Comparison of ENCODE assay signal across 17 cellular contexts in genomic region chr11:1997755-1998154, GRCh38. TPM values are rescaled to one million over a fixed set of nuclear protein-coding genes. Genes with fewer than 3 reads are reported as not detected.
DNase-seq lines count a peak whose midpoint lies in the region; ATAC-seq and TF ChIP-seq lines count a peak whose summit lies in the region.
"Had no signal": no experiment of that assay in that cellular context is flagged by ENCODE, and none has a peak within 500 bp of the region (broad histone marks: within the 10 kb centered on the region; RNA-seq: fewer than 3 reads in every experiment).

TSS of gene H19 (minus strand) at chr11:1997842.

- WGBS in adrenal gland, 4 donors = no CpG with 5 or more reads among the region's 14 CpGs
- no CpG with 5 or more reads among the region's 14 CpGs for WGBS in thyroid gland, 2 donors

- DNase-seq in adrenal gland (no peak), cardiac muscle cell (ENCODE audit: low read depth in 1 of 2, low spot score in 1 of 2) (no peak), myocyte (ENCODE audit: low read depth) (no peak), thyroid gland (no peak), MV-4-11 (lab: John Stamatoyannopoulos, UW) (no peak), NCI-H526 treated with DMSO at 0.1 percent for 48 hours (lab: John Stamatoyannopoulos, UW) (no peak), NCI-H2196 treated with DMSO at 0.1 percent for 48 hours (lab: John Stamatoyannopoulos, UW; ENCODE audit: unreplicated experiment) (no peak)
- DNase-seq: activated CD4-positive, CD25-positive, alpha-beta regulatory T cell treated with anti-CD3 and anti-CD28 coated beads, Interleukin-2, amount 50 U/mL, for 72 hours; activated naive CD8-positive, alpha-beta T cell treated with anti-CD3 and anti-CD28 coated beads, Interleukin-2, amount 50 U/mL, for 24 hours; activated T-cell treated with anti-CD3 and anti-CD28 coated beads for 4 hours; foreskin melanocyte; MG63; SW 1271 had no signal

- H3K27ac ChIP-seq in adrenal gland (no peak within 1 kb of the TSS), cardiac muscle cell (no peak within 1 kb of the TSS), thyroid gland (no peak within 1 kb of the TSS)
- H3K27ac ChIP-seq: BLaER1 treated with 17β-estradiol and CSF1 and Interleukin-3, amounts not matched to agents 10 nM and 100 nM had no signal

- intact Hi-C loops in adrenal gland (cut with DNase I) = no loop called here
- intact Hi-C loops in thyroid gland (cut with DNase I) = no loop called here

- H3K36me3 ChIP-seq in adrenal gland (replicated peaks in 1 of 2) (no peaks in the 10 kb centered on the region), cardiac muscle cell (no peaks in the 10 kb centered on the region), thyroid gland (no peaks in the 10 kb centered on the region)
- H3K36me3 ChIP-seq: BLaER1 treated with 17β-estradiol and CSF1 and Interleukin-3, amounts not matched to agents 10 nM and 100 nM; MG63 had no signal

- H3K4me1 ChIP-seq in adrenal gland (replicated peaks in 1 of 2) = no peaks in the 10 kb centered on the region
- H3K4me1 ChIP-seq in cardiac muscle cell (ENCODE audit: low read depth) = no peaks in the 10 kb centered on the region
- H3K4me1 ChIP-seq in thyroid gland = no peaks in the 10 kb centered on the region
- H3K4me1 ChIP-seq: BLaER1 treated with 17β-estradiol and CSF1 and Interleukin-3, amounts not matched to agents 10 nM and 100 nM had no signal

- H3K27me3 ChIP-seq in adrenal gland (no peaks in the 10 kb centered on the region), cardiac muscle cell (no peaks in the 10 kb centered on the region), thyroid gland (no peaks in the 10 kb centered on the region)
- H3K27me3 ChIP-seq: BLaER1 treated with 17β-estradiol and CSF1 and Interleukin-3, amounts not matched to agents 10 nM and 100 nM; MG63 had no signal

- TF ChIP-seq CTCF in adrenal gland (IDR thresholded peaks at IDR 0.05) = no peak
- TF ChIP-seq CTCF in cardiac muscle cell (IDR thresholded peaks at IDR 0.05; ENCODE audit: low read depth, low read length) = no peak
- TF ChIP-seq CTCF in thyroid gland (IDR thresholded peaks at IDR 0.05) = no peak

- TF ChIP-seq POLR2A in adrenal gland (IDR thresholded peaks at IDR 0.05) = no peak
- TF ChIP-seq POLR2A in thyroid gland (IDR thresholded peaks at IDR 0.05) = no peak

- H3K9me3 ChIP-seq in adrenal gland (replicated peaks in 1 of 3) (no peaks in the 10 kb centered on the region), cardiac muscle cell (ENCODE audit: low read depth) (no peaks in the 10 kb centered on the region), thyroid gland (no peaks in the 10 kb centered on the region)
- H3K9me3 ChIP-seq: BLaER1 treated with 17β-estradiol and CSF1 and Interleukin-3, amounts not matched to agents 10 nM and 100 nM; MG63 had no signal

- ATAC-seq in GM18520 (IDR thresholded peaks at IDR 0.05; ENCODE audit: unreplicated experiment) = no peak
- ATAC-seq: activated naive CD8-positive, alpha-beta T cell treated with anti-CD3 and anti-CD28 coated beads, Interleukin-2, amount 50 U/mL, for 24 hours had no signal

- H3K4me3 ChIP-seq in adrenal gland (no peak within 1 kb of the TSS), cardiac muscle cell (no peak within 1 kb of the TSS), thyroid gland (replicated peaks in 1 of 3) (no peak within 1 kb of the TSS)
- H3K4me3 ChIP-seq: BLaER1 treated with 17β-estradiol and CSF1 and Interleukin-3, amounts not matched to agents 10 nM and 100 nM; GM12878; MG63 had no signal

RNA-seq across cellular contexts. Expression of gene H19, which starts in this region (rescaled TPM):
- total RNA-seq in adrenal gland (1,000 to 10,000 TPM in 7 of 8 donors, 100 to 1,000 TPM in 1; 338 to 3,227 (median 1,872) TPM), cardiac muscle cell (262 and 316 TPM in 2 replicates), myocyte (9,050 and 10,998 TPM in 2 replicates), thyroid gland (10 to 100 TPM; 13.5 to 68.7 (median 19.4) TPM)
- polyA plus RNA-seq in adrenal gland (1,000 to 10,000 TPM; 2,807 to 6,219 (median 3,494) TPM), cardiac muscle cell (27.7 and 44.5 TPM in 2 replicates)
- polyA plus RNA-seq in myocyte (2012) = 10,461 TPM
- polyA plus RNA-seq: neural cell had no signal

Comparison
In these comparisons a context has a peak if more than half of its experiments do, and no peak if none do; other contexts are left out.
1. RNA of gene H19 (polyA plus RNA-seq): 2,807 to 6,219 TPM in adrenal gland; 27.7 to 44.5 TPM in cardiac muscle cell; every median in the first group is over 10 times any median in the second.